ENCODE assay signal across 8 cellular contexts in the genomic region with DNA sequence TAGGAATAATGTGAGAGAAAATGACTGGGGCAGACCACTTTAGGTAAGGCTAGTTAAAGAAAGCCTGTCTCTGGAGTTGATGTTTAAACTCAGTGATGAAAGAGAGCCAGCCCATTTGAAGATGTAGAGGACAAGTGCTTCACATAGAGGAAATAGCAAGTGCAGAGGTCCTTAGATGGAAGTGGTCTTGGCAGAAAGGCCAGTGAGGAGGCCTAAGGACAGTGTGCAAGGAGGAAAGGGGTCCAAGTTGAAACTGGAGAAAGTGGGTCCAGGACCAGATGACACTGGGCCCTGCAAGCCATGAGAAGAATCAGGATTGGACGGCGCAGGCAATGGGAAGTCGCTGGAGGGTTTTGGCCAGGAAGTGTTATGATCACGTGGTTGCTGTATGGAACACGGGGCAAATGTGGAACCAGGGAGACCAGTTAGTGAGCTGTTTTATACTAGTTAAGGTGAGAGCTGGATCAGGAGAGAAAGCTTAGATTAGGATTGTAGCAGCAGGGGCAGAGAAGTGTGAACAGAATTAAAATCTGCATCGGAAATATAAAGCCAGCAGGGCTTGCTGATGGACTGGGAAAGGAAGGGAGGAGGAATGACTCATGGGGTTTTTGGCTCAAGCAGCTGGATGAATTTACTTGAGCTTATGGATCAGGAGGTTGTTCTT. TPM values are rescaled to one million over a fixed set of nuclear protein-coding genes. Genes with fewer than 3 reads are reported as not detected.
DNase-seq lines count a peak whose midpoint lies in the region; ATAC-seq and FAIRE-seq lines count a peak whose summit lies in the region.

No MANE protein-coding gene starts in this region.

- peak overlapping the region; percentile 9 for H3K27ac Mint-ChIP-seq in activated T-helper 1 cell treated with anti-CD3 and anti-CD28 coated beads, Interleukin-12 subunit alpha, Interleukin-12 subunit beta, Interleukin-2, Interleukin-4 antibody, amounts not matched to agents 30 ng/mL and 10 ng/mL and 1 ng/mL, durations not matched to agents 14 hours and 24 hours and 36 hours

- H3K4me1 Mint-ChIP-seq in activated T-helper 1 cell treated with anti-CD3 and anti-CD28 coated beads, Interleukin-12 subunit alpha, Interleukin-12 subunit beta, Interleukin-2, Interleukin-4 antibody, amounts not matched to agents 30 ng/mL and 10 ng/mL and 1 ng/mL, durations not matched to agents 14 hours and 24 hours and 36 hours (ENCODE audit: low read depth), result peaks cover 39% of the 10 kb centered on the region

- H3K27me3 ChIP-seq in small intestine (ENCODE audit: control insufficient read depth in 2 of 2, insufficient read depth in 2 of 2, low read length in 2 of 2), result no peaks in the 10 kb centered on the region

- no peak overlapping the region for H3K4me3 Mint-ChIP-seq in activated T-helper 1 cell treated with anti-CD3 and anti-CD28 coated beads, Interleukin-12 subunit alpha, Interleukin-12 subunit beta, Interleukin-2, Interleukin-4 antibody, amounts not matched to agents 30 ng/mL and 10 ng/mL and 1 ng/mL, durations not matched to agents 14 hours and 24 hours and 36 hours

- no peak overlapping the region for H3K4me3 ChIP-seq in small intestine (ENCODE audit: low read depth in 1 of 2, low read length in 2 of 2)

- FAIRE-seq in small intestine (lab: Jason Lieb, UNC), result no peak

- H3K36me3 ChIP-seq in small intestine (ENCODE audit: control insufficient read depth in 2 of 2, insufficient read depth in 2 of 2, low read length in 2 of 2), result no peaks in the 10 kb centered on the region

- 39 to 41% (median 40%) methylated on average over 6 of the region's 6 CpGs for WGBS in small intestine, 3 donors

- intact Hi-C loops in activated T-helper 1 cell treated with anti-CD3 and anti-CD28 coated beads, Interleukin-12 subunit alpha, Interleukin-12 subunit beta, Interleukin-2, Interleukin-4 antibody, amounts not matched to agents 30 ng/mL and 10 ng/mL and 1 ng/mL, durations not matched to agents 14 hours and 24 hours and 36 hours (cut with micrococcal nuclease), result loop anchor here (1.0 to 5.0 kb wide), 2 partner anchors 9 to 522 kb away; no protein-coding TSS in a partner anchor

- H3K27ac ChIP-seq in small intestine (ENCODE audit: low read depth in 1 of 2, low read length in 1 of 2), result peak overlapping the region; percentile 8 to 24

- DNase-seq in Caki2 (ENCODE audit: low read depth) (peak; percentile 63), HK-2 (ENCODE audit: unreplicated experiment) (peak; percentile 36), glomerular visceral epithelial cell (ENCODE audit: extremely low spot score) (peak; percentile 47), small intestine (peak; percentile 47), NCI-H1092 (lab: John Stamatoyannopoulos, UW) (no peak)
- no peak for DNase-seq in activated T-helper 1 cell treated with anti-CD3 and anti-CD28 coated beads, Interleukin-12 subunit alpha, Interleukin-12 subunit beta, Interleukin-2, Interleukin-4 antibody, amounts not matched to agents 30 ng/mL and 10 ng/mL and 1 ng/mL, durations not matched to agents 14 hours and 24 hours and 36 hours (ENCODE audit: low spot score)
- DNase-seq in activated CD8-positive, alpha-beta memory T cell treated with anti-CD3 and anti-CD28 coated beads, Interleukin-2, amount 50 U/mL, for 4 hours, result no peak

- H3K27me3 Mint-ChIP-seq in activated T-helper 1 cell treated with anti-CD3 and anti-CD28 coated beads, Interleukin-12 subunit alpha, Interleukin-12 subunit beta, Interleukin-2, Interleukin-4 antibody, amounts not matched to agents 30 ng/mL and 10 ng/mL and 1 ng/mL, durations not matched to agents 14 hours and 24 hours and 36 hours (ENCODE audit: insufficient read depth), result no peaks in the 10 kb centered on the region

- in situ Hi-C loops in Caki2 (cut with HindIII; ENCODE audit: low pct_unique_long_range_greater_than_20kb, low sequenced_read_pairs), result no loop called here

- H3K9me3 Mint-ChIP-seq in activated T-helper 1 cell treated with anti-CD3 and anti-CD28 coated beads, Interleukin-12 subunit alpha, Interleukin-12 subunit beta, Interleukin-2, Interleukin-4 antibody, amounts not matched to agents 30 ng/mL and 10 ng/mL and 1 ng/mL, durations not matched to agents 14 hours and 24 hours and 36 hours, result no peaks in the 10 kb centered on the region

- ATAC-seq in GM18519 (IDR thresholded peaks at IDR 0.05; ENCODE audit: low FRiP score, unreplicated experiment), result no peak

- peaks cover 10% of the 10 kb centered on the region for H3K36me3 Mint-ChIP-seq in activated T-helper 1 cell treated with anti-CD3 and anti-CD28 coated beads, Interleukin-12 subunit alpha, Interleukin-12 subunit beta, Interleukin-2, Interleukin-4 antibody, amounts not matched to agents 30 ng/mL and 10 ng/mL and 1 ng/mL, durations not matched to agents 14 hours and 24 hours and 36 hours (ENCODE audit: low read depth)

- H3K9me3 ChIP-seq in small intestine (ENCODE audit: control insufficient read depth, low read depth), result no peaks in the 10 kb centered on the region

- H3K4me1 ChIP-seq in small intestine (ENCODE audit: control insufficient read depth in 2 of 2, insufficient read depth in 1 of 2, low read depth in 1 of 2, low read length in 1 of 2), result peaks cover 0 to 2% of the 10 kb centered on the region in 2 donors

RNA-seq across cellular contexts. Expression of a gene that starts 48.0 kb away (rescaled TPM):
- total RNA-seq in Caki2 (2014; rRNA removed; shearing (Covaris generic); ENCODE audit: low replicate concordance), result not detected in 2 replicates
- total RNA-seq in activated T-helper 1 cell treated with anti-CD3 and anti-CD28 coated beads, Interleukin-12 subunit alpha, Interleukin-12 subunit beta, Interleukin-2, Interleukin-4 antibody, amounts not matched to agents 30 ng/mL and 10 ng/mL and 1 ng/mL, durations not matched to agents 14 hours and 24 hours and 36 hours, result not detected in 2 replicates
- polyA plus RNA-seq in small intestine, result not detected

Comparison
In these comparisons a context has a peak if more than half of its experiments do, and no peak if none do; other contexts are left out.
1. DNase-seq: peak in Caki2 (single experiment), HK-2 (single experiment), glomerular visceral epithelial cell (single experiment) and small intestine (single experiment); none in activated T-helper 1 cell treated with anti-CD3 and anti-CD28 coated beads, Interleukin-12 subunit alpha, Interleukin-12 subunit beta, Interleukin-2, Interleukin-4 antibody, amounts not matched to agents 30 ng/mL and 10 ng/mL and 1 ng/mL, durations not matched to agents 14 hours and 24 hours and 36 hours (single experiment), activated CD8-positive, alpha-beta memory T cell treated with anti-CD3 and anti-CD28 coated beads, Interleukin-2, amount 50 U/mL, for 4 hours (single experiment) and NCI-H1092 (single experiment).